19 cellular contexts compared by ENCODE assay signal in genomic region chr5:135979510-135979909, GRCh38. TPM values are rescaled to one million over a fixed set of nuclear protein-coding genes. Genes with fewer than 3 reads are reported as not detected.
A peak's percentile ranks its signal among the peaks of the same experiment; 100 is the strongest.
DNase-seq lines count a peak whose midpoint lies in the region; ATAC-seq and TF ChIP-seq lines count a peak whose summit lies in the region.
"Had no signal": no experiment of that assay in that cellular context is flagged by ENCODE, and none has a peak within 500 bp of the region (broad histone marks: within the 10 kb centered on the region; RNA-seq: fewer than 3 reads in every experiment).

No MANE protein-coding gene starts in this region.

- H3K4me1 Mint-ChIP-seq in chondrocyte (ENCODE audit: low read depth): peaks cover 21% of the 10 kb centered on the region
- H3K4me1 Mint-ChIP-seq in activated naive CD4-positive, alpha-beta T cell treated with anti-CD3 and anti-CD28 coated beads for 36 hours (ENCODE audit: low read depth): no peaks in the 10 kb centered on the region

- H3K27me3 Mint-ChIP-seq in chondrocyte (ENCODE audit: low read depth): no peaks in the 10 kb centered on the region
- H3K27me3 Mint-ChIP-seq in activated naive CD4-positive, alpha-beta T cell treated with anti-CD3 and anti-CD28 coated beads for 36 hours (ENCODE audit: low read depth): peaks cover 24% of the 10 kb centered on the region

- no peak overlapping the region for H3K4me3 ChIP-seq in aorta (ENCODE audit: low read length in 2 of 2)
- H3K4me3 ChIP-seq: tibial artery had no signal

- DNase-seq in DMS 273 (lab: John Stamatoyannopoulos, UW; ENCODE audit: unreplicated experiment): peak; percentile 19
- no peak for DNase-seq in DMS 273 treated with DMSO at 0.1 percent for 48 hours (lab: John Stamatoyannopoulos, UW)
- no peak for DNase-seq in chondrocyte (ENCODE audit: low spot score)
- no peak for DNase-seq in left ventricle myocardium superior
- DNase-seq in aorta: no peak
- DNase-seq in activated naive CD4-positive, alpha-beta T cell treated with anti-CD3 and anti-CD28 coated beads for 36 hours: no peak
- no peak for DNase-seq in activated naive CD4-positive, alpha-beta T cell (lab: John Stamatoyannopoulos, UW)
- DNase-seq: activated CD8-positive, alpha-beta T cell treated with anti-CD3 and anti-CD28 coated beads, Interleukin-2, amount 10 ng/mL, durations not matched to agents 7 days and 5 days; anterior cingulate cortex; Caco-2; GOT3; NCI-H1092; NCI-H2171 treated with DMSO at 0.1 percent for 48 hours; NK-92 treated with Interleukin-12 subunit alpha and Interleukin-12 subunit beta, amount 100 ng/mL, for 24 hours; tibial artery had no signal

- 0 to 4% methylated on average over 1 of the region's 1 CpG for WGBS in aorta, 2 donors

- H3K4me1 ChIP-seq in aorta (ENCODE audit: control insufficient read depth in 1 of 2, insufficient read depth in 2 of 2, low read length in 2 of 2): peaks cover 0 to 8% of the 10 kb centered on the region in 2 donors
- H3K4me1 ChIP-seq: Caco-2 had no signal

- CTCF ChIA-PET in activated naive CD4-positive, alpha-beta T cell treated with anti-CD3 and anti-CD28 coated beads for 36 hours (lab: Charles Lee): no interaction called here

- no peaks in the 10 kb centered on the region for H3K9me3 ChIP-seq in aorta (ENCODE audit: control insufficient read depth, low read length)
- H3K9me3 ChIP-seq: Caco-2, tibial artery had no signal

- no peak for TF ChIP-seq CTCF in chondrocyte (IDR thresholded peaks at IDR 0.05)

- no peaks in the 10 kb centered on the region for H3K27me3 ChIP-seq in aorta (ENCODE audit: control insufficient read depth in 1 of 2, insufficient read depth in 2 of 2, low read length in 1 of 2)
- H3K27me3 ChIP-seq: tibial artery had no signal

- H3K9me3 Mint-ChIP-seq in chondrocyte (ENCODE audit: low read depth): no peaks in the 10 kb centered on the region
- peaks cover 2% of the 10 kb centered on the region for H3K9me3 Mint-ChIP-seq in activated naive CD4-positive, alpha-beta T cell treated with anti-CD3 and anti-CD28 coated beads for 36 hours

- peak; percentile 85 for ATAC-seq in left ventricle myocardium superior
- peak; percentile 76 for ATAC-seq in aorta (ENCODE audit: low FRiP score)
- ATAC-seq in GM18858 (IDR thresholded peaks at IDR 0.05; ENCODE audit: unreplicated experiment): no peak
- ATAC-seq: activated CD8-positive, alpha-beta T cell treated with anti-CD3 and anti-CD28 coated beads, Interleukin-2, amount 10 ng/mL, durations not matched to agents 7 days and 5 days had no signal

- H3K36me3 Mint-ChIP-seq in chondrocyte (ENCODE audit: low read depth): peaks cover 3% of the 10 kb centered on the region
- H3K36me3 Mint-ChIP-seq in activated naive CD4-positive, alpha-beta T cell treated with anti-CD3 and anti-CD28 coated beads for 36 hours (ENCODE audit: low read depth): no peaks in the 10 kb centered on the region

- intact Hi-C loops in left ventricle myocardium superior (cut with micrococcal nuclease): no loop called here
- intact Hi-C loops in aorta (cut with DNase I): no loop called here
- intact Hi-C loops in activated naive CD4-positive, alpha-beta T cell treated with anti-CD3 and anti-CD28 coated beads for 36 hours (cut with micrococcal nuclease): no loop called here

- no peaks in the 10 kb centered on the region for H3K36me3 ChIP-seq in aorta (ENCODE audit: control insufficient read depth in 1 of 2, insufficient read depth in 2 of 2, low read length in 1 of 2)
- H3K36me3 ChIP-seq: tibial artery had no signal

- H3K27ac Mint-ChIP-seq in chondrocyte (ENCODE audit: unreplicated experiment): peak overlapping the region; percentile 3
- no peak overlapping the region for H3K27ac Mint-ChIP-seq in activated naive CD4-positive, alpha-beta T cell treated with anti-CD3 and anti-CD28 coated beads for 36 hours
- H3K27ac Mint-ChIP-seq: activated CD8-positive, alpha-beta T cell treated with anti-CD3 and anti-CD28 coated beads, Interleukin-2, amount 10 ng/mL, durations not matched to agents 7 days and 5 days had no signal

- no peak overlapping the region for H3K4me3 Mint-ChIP-seq in chondrocyte (ENCODE audit: unreplicated experiment)
- no peak overlapping the region for H3K4me3 Mint-ChIP-seq in activated naive CD4-positive, alpha-beta T cell treated with anti-CD3 and anti-CD28 coated beads for 36 hours
- H3K4me3 Mint-ChIP-seq: activated CD8-positive, alpha-beta T cell treated with anti-CD3 and anti-CD28 coated beads, Interleukin-2, amount 10 ng/mL, durations not matched to agents 7 days and 5 days had no signal

- no peak overlapping the region for H3K27ac ChIP-seq in aorta (ENCODE audit: low read depth in 1 of 2, low read length in 2 of 2)
- H3K27ac ChIP-seq: 22Rv1, tibial artery had no signal

RNA-seq across cellular contexts. Expression of gene LECT2, which starts 24.7 kb away (rescaled TPM):
- not detected in 3 replicates for total RNA-seq in chondrocyte
- total RNA-seq in left ventricle myocardium superior: not detected
- not detected for total RNA-seq in aorta
- polyA plus RNA-seq in aorta: not detected
- total RNA-seq in activated naive CD4-positive, alpha-beta T cell treated with anti-CD3 and anti-CD28 coated beads for 36 hours: not detected
- total RNA-seq: activated CD8-positive, alpha-beta T cell treated with anti-CD3 and anti-CD28 coated beads, Interleukin-2, amount 10 ng/mL, durations not matched to agents 7 days and 5 days; glomerular endothelial cell; kidney epithelial cell had no signal

RNA-seq across cellular contexts. Expression of gene TGFBI, which starts 49.3 kb away (rescaled TPM):
- total RNA-seq in chondrocyte (491 to 631 TPM (median 620 TPM) in 3 replicates), left ventricle myocardium superior (47.6 TPM), aorta (100 to 1,000 TPM; 322 to 335 TPM)
- polyA plus RNA-seq in aorta: 10 to 100 TPM; 83.3 to 92.4 TPM
- not detected for total RNA-seq in activated naive CD4-positive, alpha-beta T cell treated with anti-CD3 and anti-CD28 coated beads for 36 hours
- total RNA-seq: activated CD8-positive, alpha-beta T cell treated with anti-CD3 and anti-CD28 coated beads, Interleukin-2, amount 10 ng/mL, durations not matched to agents 7 days and 5 days had no signal

Comparison
In these comparisons a context has a peak if more than half of its experiments do, and no peak if none do; other contexts are left out.
1. RNA of gene TGFBI, which starts 49.3 kb away (total RNA-seq): 491 to 631 TPM in chondrocyte, 322 to 335 TPM in aorta and 47.6 TPM in left ventricle myocardium superior (single experiment); not detected in activated naive CD4-positive, alpha-beta T cell treated with anti-CD3 and anti-CD28 coated beads for 36 hours; every median in the first group is over 10 times any median in the second.